16 cellular contexts compared by ENCODE assay signal in the genomic region with DNA sequence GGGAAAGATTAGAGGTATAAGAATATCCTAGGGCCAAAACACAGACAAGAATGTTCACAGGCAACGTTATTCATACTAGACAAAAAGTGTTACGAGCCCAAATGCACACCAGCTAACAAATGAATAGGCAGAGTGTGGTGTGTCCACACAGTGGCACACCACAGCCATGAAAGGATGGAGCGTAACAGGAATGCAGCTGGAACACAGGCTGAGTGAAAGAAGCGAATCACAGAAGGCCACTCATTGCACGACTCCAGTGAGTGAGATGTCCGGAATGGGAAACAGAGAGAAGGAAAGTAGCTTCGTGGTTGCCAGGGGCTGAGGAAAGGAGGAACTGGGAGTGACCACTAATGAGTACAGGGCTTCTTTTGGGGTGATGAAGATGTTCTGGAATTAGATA.
A peak's percentile ranks its signal among the peaks of the same experiment; 100 is the strongest.
DNase-seq lines count a peak whose midpoint lies in the region; ATAC-seq, FAIRE-seq and TF ChIP-seq lines count a peak whose summit lies in the region.
"Had no signal": no experiment of that assay in that cellular context is flagged by ENCODE, and none has a peak within 500 bp of the region (broad histone marks: within the 10 kb centered on the region; RNA-seq: fewer than 3 reads in every experiment).

No MANE protein-coding gene starts in this region.

- intact Hi-C loops in GM12878 (cut with micrococcal nuclease; ENCODE audit: unreplicated experiment) (no loop called here), right lobe of liver (cut with DNase I) (no loop called here)
- intact Hi-C loops in activated T-helper 2 cell treated with anti-CD3 and anti-CD28 coated beads, Interferon-gamma antibody, Interleukin-2, Interleukin-4, amounts not matched to agents 10 μg/mL and 5 μg/mL and 100 μg/mL, durations not matched to agents 14 hours and 24 hours and 36 hours (cut with micrococcal nuclease), result no loop called here

- no peaks in the 10 kb centered on the region; the same call in 1 of the 2 replicates for H3K4me1 ChIP-seq in GM12878 (ENCODE audit: control insufficient read depth, insufficient read depth, low read length)
- H3K4me1 ChIP-seq in right lobe of liver, result peaks cover 0 to 4% (median 0%) of the 10 kb centered on the region in 4 donors

- H3K27me3 ChIP-seq in GM12878 (replicated peaks in 1 of 2; ENCODE audit: control insufficient read depth in 2 of 2, insufficient read depth in 2 of 2, low read length in 1 of 2) (no peaks in the 10 kb centered on the region; a peak in 1 of 4 replicates), right lobe of liver (no peaks in the 10 kb centered on the region)

- FAIRE-seq in GM12878 (lab: Jason Lieb, UNC), result no peak
- FAIRE-seq: G401.6, keratinocyte had no signal

- TF ChIP-seq RAD21 in GM12878 (IDR thresholded peaks at IDR 0.05; ENCODE audit: insufficient read depth, low read depth, low read length), result no peak

- H3K9me3 ChIP-seq in GM12878 (replicated peaks; ENCODE audit: control insufficient read depth, insufficient read depth, low read length) (no peaks in the 10 kb centered on the region), right lobe of liver (no peaks in the 10 kb centered on the region)

- POLR2A ChIA-PET in GM12878 (lab: Charles Lee) (no interaction called here), T-cell (lab: Charles Lee) (no interaction called here)

- SMC1A ChIA-PET in GM12878 (lab: Charles Lee; ENCODE audit: uncharacterized antibody, unreplicated experiment), result no interaction called here

- no peak overlapping the region for H2AFZ ChIP-seq in GM12878 (ENCODE audit: control insufficient read depth, low read depth, low read length)

- no peak overlapping the region for H3K9ac ChIP-seq in GM12878 (ENCODE audit: control insufficient read depth, insufficient read depth, low read length)

- DNase-seq in NCI-H1092 treated with DMSO at 0.1 percent for 48 hours (lab: John Stamatoyannopoulos, UW) (peak; percentile 12), NCI-H1092 (lab: John Stamatoyannopoulos, UW) (no peak), GM12878 (ENCODE audit: low read depth, low spot score) (no peak), mesothelial cell of epicardium (ENCODE audit: low spot score in 2 of 2, unreplicated experiment in 2 of 2) (no peak), right lobe of liver (no peak), T-cell (no peak)
- no peak for DNase-seq in activated T-helper 2 cell treated with anti-CD3 and anti-CD28 coated beads, Interferon-gamma antibody, Interleukin-2, Interleukin-4, amounts not matched to agents 10 μg/mL and 5 μg/mL and 100 μg/mL, durations not matched to agents 14 hours and 24 hours and 36 hours (ENCODE audit: low spot score)
- DNase-seq: activated CD4-positive, alpha-beta T cell treated with anti-CD3 and anti-CD28 coated beads, Interleukin-2, amount 10 ng/mL, durations not matched to agents 7 days and 5 days; activated naive CD8-positive, alpha-beta T cell treated with anti-CD3 and anti-CD28 coated beads, Interleukin-2, amount 10 ng/mL, durations not matched to agents 7 days and 5 days; MM.1S had no signal

- no peaks in the 10 kb centered on the region for H3K36me3 ChIP-seq in GM12878 (ENCODE audit: control insufficient read depth in 2 of 2, insufficient read depth in 2 of 2, low read length in 1 of 2)
- peaks cover 0 to 6% (median 2%) of the 10 kb centered on the region in 4 donors for H3K36me3 ChIP-seq in right lobe of liver

- TF ChIP-seq EP300 in GM12878 (IDR thresholded peaks at IDR 0.05; ENCODE audit: borderline replicate concordance in 1 of 2, control insufficient read depth in 1 of 2, low read depth in 2 of 2, low read length in 2 of 2), result no peak

- in situ Hi-C loops in GM12878 (cut with MboI), result no loop called here

- H3K27ac Mint-ChIP-seq in mesothelial cell of epicardium (peak overlapping the region; percentile 39), T-cell (no peak overlapping the region)
- no peak overlapping the region for H3K27ac Mint-ChIP-seq in activated T-helper 2 cell treated with anti-CD3 and anti-CD28 coated beads, Interferon-gamma antibody, Interleukin-2, Interleukin-4, amounts not matched to agents 10 μg/mL and 5 μg/mL and 100 μg/mL, durations not matched to agents 14 hours and 24 hours and 36 hours
- H3K27ac Mint-ChIP-seq: activated CD4-positive, alpha-beta T cell treated with anti-CD3 and anti-CD28 coated beads, Interleukin-2, amount 10 ng/mL, durations not matched to agents 7 days and 5 days; activated naive CD8-positive, alpha-beta T cell treated with anti-CD3 and anti-CD28 coated beads, Interleukin-2, amount 10 ng/mL, durations not matched to agents 7 days and 5 days; stimulated activated naive CD8-positive, alpha-beta T cell treated with anti-CD3 and anti-CD28 coated beads, Interleukin-15, Interleukin-2, amounts not matched to agents 100 ng/mL and 50 ng/mL, for 24 hours; T-helper 2 cell treated with Interferon-gamma antibody and Interleukin-4, amounts not matched to agents 5 μg/mL and 100 μg/mL, for 36 hours had no signal

- TF ChIP-seq CTCF in GM12878 (IDR thresholded peaks at IDR 0.05 in 2 of 3, conservative IDR thresholded peaks at IDR 0.05 in 1 of 3; ENCODE audit: control insufficient read depth in 2 of 3, extremely low read depth in 1 of 3, insufficient read depth in 1 of 3, low read depth in 3 of 3, low read length in 3 of 3), result no peak
- TF ChIP-seq CTCF in mesothelial cell of epicardium (IDR thresholded peaks at IDR 0.05; ENCODE audit: unreplicated experiment), result no peak
- no peak for TF ChIP-seq CTCF in right lobe of liver (IDR thresholded peaks at IDR 0.05)

- H3K27ac ChIP-seq in GM12878 (ENCODE audit: control insufficient read depth, insufficient read depth) (no peak overlapping the region), right lobe of liver (no peak overlapping the region)
- H3K27ac ChIP-seq: 22Rv1 had no signal

- RAD21 ChIA-PET in GM12878 (lab: Charles Lee; ENCODE audit: unreplicated experiment), result no interaction called here

- H3K4me2 ChIP-seq in GM12878 (ENCODE audit: control insufficient read depth, insufficient read depth), result no peak overlapping the region

- no peaks in the 10 kb centered on the region for H3K79me2 ChIP-seq in GM12878 (ENCODE audit: control insufficient read depth, insufficient read depth, low read length)

- ATAC-seq in GM12878 (no peak), GM21825 (IDR thresholded peaks at IDR 0.05; ENCODE audit: unreplicated experiment) (no peak), right lobe of liver (no peak), T-cell (replicated peaks in 1 of 4) (no peak)

- WGBS in GM12878 (ENCODE audit: insufficient coverage, insufficient replicate concordance, low lambda C conversion rate, missing lambda C conversion rate), result 39% methylated on average over 7 of the region's 7 CpGs
- 82% methylated on average over 7 of the region's 7 CpGs for WGBS in right lobe of liver (ENCODE audit: insufficient coverage, low coverage, low lambda C conversion rate, missing lambda C conversion rate)

- no TSS peak for BruUV-seq in GM12878 (replicated peaks; lab: Mats Ljungman, UMichigan)

- H3K4me3 Mint-ChIP-seq in mesothelial cell of epicardium (no peak overlapping the region), T-cell (no peak overlapping the region)
- H3K4me3 Mint-ChIP-seq in activated T-helper 2 cell treated with anti-CD3 and anti-CD28 coated beads, Interferon-gamma antibody, Interleukin-2, Interleukin-4, amounts not matched to agents 10 μg/mL and 5 μg/mL and 100 μg/mL, durations not matched to agents 14 hours and 24 hours and 36 hours (ENCODE audit: low read depth), result no peak overlapping the region
- H3K4me3 Mint-ChIP-seq: activated CD4-positive, alpha-beta T cell treated with anti-CD3 and anti-CD28 coated beads, Interleukin-2, amount 10 ng/mL, durations not matched to agents 7 days and 5 days; activated naive CD8-positive, alpha-beta T cell treated with anti-CD3 and anti-CD28 coated beads, Interleukin-2, amount 10 ng/mL, durations not matched to agents 7 days and 5 days; stimulated activated naive CD8-positive, alpha-beta T cell treated with anti-CD3 and anti-CD28 coated beads, Interleukin-15, Interleukin-2, amounts not matched to agents 100 ng/mL and 50 ng/mL, for 24 hours; T-helper 2 cell treated with Interferon-gamma antibody and Interleukin-4, amounts not matched to agents 5 μg/mL and 100 μg/mL, for 36 hours had no signal

- H3K27me3 Mint-ChIP-seq in mesothelial cell of epicardium (ENCODE audit: low read depth) (no peaks in the 10 kb centered on the region), T-cell (peaks cover 0 to 11% of the 10 kb centered on the region in 2 donors)
- H3K27me3 Mint-ChIP-seq in activated T-helper 2 cell treated with anti-CD3 and anti-CD28 coated beads, Interferon-gamma antibody, Interleukin-2, Interleukin-4, amounts not matched to agents 10 μg/mL and 5 μg/mL and 100 μg/mL, durations not matched to agents 14 hours and 24 hours and 36 hours (ENCODE audit: low read depth), result no peaks in the 10 kb centered on the region
- H3K27me3 Mint-ChIP-seq: activated CD4-positive, alpha-beta T cell treated with anti-CD3 and anti-CD28 coated beads, Interleukin-2, amount 10 ng/mL, durations not matched to agents 7 days and 5 days had no signal

- H3K9me3 Mint-ChIP-seq in mesothelial cell of epicardium (no peaks in the 10 kb centered on the region), T-cell (no peaks in the 10 kb centered on the region)
- H3K9me3 Mint-ChIP-seq in activated T-helper 2 cell treated with anti-CD3 and anti-CD28 coated beads, Interferon-gamma antibody, Interleukin-2, Interleukin-4, amounts not matched to agents 10 μg/mL and 5 μg/mL and 100 μg/mL, durations not matched to agents 14 hours and 24 hours and 36 hours, result no peaks in the 10 kb centered on the region
- H3K9me3 Mint-ChIP-seq: activated CD4-positive, alpha-beta T cell treated with anti-CD3 and anti-CD28 coated beads, Interleukin-2, amount 10 ng/mL, durations not matched to agents 7 days and 5 days; activated naive CD8-positive, alpha-beta T cell treated with anti-CD3 and anti-CD28 coated beads, Interleukin-2, amount 10 ng/mL, durations not matched to agents 7 days and 5 days; stimulated activated naive CD8-positive, alpha-beta T cell treated with anti-CD3 and anti-CD28 coated beads, Interleukin-15, Interleukin-2, amounts not matched to agents 100 ng/mL and 50 ng/mL, for 24 hours; T-helper 2 cell treated with Interferon-gamma antibody and Interleukin-4, amounts not matched to agents 5 μg/mL and 100 μg/mL, for 36 hours had no signal

- peaks cover 27% of the 10 kb centered on the region for H3K36me3 Mint-ChIP-seq in mesothelial cell of epicardium
- no peaks in the 10 kb centered on the region for H3K36me3 Mint-ChIP-seq in activated T-helper 2 cell treated with anti-CD3 and anti-CD28 coated beads, Interferon-gamma antibody, Interleukin-2, Interleukin-4, amounts not matched to agents 10 μg/mL and 5 μg/mL and 100 μg/mL, durations not matched to agents 14 hours and 24 hours and 36 hours (ENCODE audit: low read depth)
- H3K36me3 Mint-ChIP-seq in T-cell, result no peaks in the 10 kb centered on the region
- H3K36me3 Mint-ChIP-seq: activated naive CD8-positive, alpha-beta T cell treated with anti-CD3 and anti-CD28 coated beads, Interleukin-2, amount 10 ng/mL, durations not matched to agents 7 days and 5 days had no signal

- H3K4me3 ChIP-seq in GM12878, result no peak overlapping the region
- H3K4me3 ChIP-seq in right lobe of liver, result no peak overlapping the region

- CTCF ChIA-PET in GM12878 (lab: Yijun Ruan, JAX) (no interaction called here), T-cell (lab: Charles Lee) (no interaction called here)

- H3K4me1 Mint-ChIP-seq in mesothelial cell of epicardium, result peaks cover 35% of the 10 kb centered on the region
- H3K4me1 Mint-ChIP-seq in activated T-helper 2 cell treated with anti-CD3 and anti-CD28 coated beads, Interferon-gamma antibody, Interleukin-2, Interleukin-4, amounts not matched to agents 10 μg/mL and 5 μg/mL and 100 μg/mL, durations not matched to agents 14 hours and 24 hours and 36 hours (ENCODE audit: low read depth), result no peaks in the 10 kb centered on the region
- H3K4me1 Mint-ChIP-seq in T-cell, result peaks cover 0 to 3% (median 0%) of the 10 kb centered on the region in 3 donors
- H3K4me1 Mint-ChIP-seq: activated CD4-positive, alpha-beta T cell treated with anti-CD3 and anti-CD28 coated beads, Interleukin-2, amount 10 ng/mL, durations not matched to agents 7 days and 5 days; activated naive CD8-positive, alpha-beta T cell treated with anti-CD3 and anti-CD28 coated beads, Interleukin-2, amount 10 ng/mL, durations not matched to agents 7 days and 5 days had no signal

- no peaks in the 10 kb centered on the region for H4K20me1 ChIP-seq in GM12878 (ENCODE audit: control insufficient read depth, insufficient read depth)

- no peak for TF ChIP-seq POLR2A in GM12878 (IDR thresholded peaks at IDR 0.05; ENCODE audit: low read depth, low read length)
- no peak for TF ChIP-seq POLR2A in right lobe of liver (IDR thresholded peaks at IDR 0.05)
